In the genomic region with DNA sequence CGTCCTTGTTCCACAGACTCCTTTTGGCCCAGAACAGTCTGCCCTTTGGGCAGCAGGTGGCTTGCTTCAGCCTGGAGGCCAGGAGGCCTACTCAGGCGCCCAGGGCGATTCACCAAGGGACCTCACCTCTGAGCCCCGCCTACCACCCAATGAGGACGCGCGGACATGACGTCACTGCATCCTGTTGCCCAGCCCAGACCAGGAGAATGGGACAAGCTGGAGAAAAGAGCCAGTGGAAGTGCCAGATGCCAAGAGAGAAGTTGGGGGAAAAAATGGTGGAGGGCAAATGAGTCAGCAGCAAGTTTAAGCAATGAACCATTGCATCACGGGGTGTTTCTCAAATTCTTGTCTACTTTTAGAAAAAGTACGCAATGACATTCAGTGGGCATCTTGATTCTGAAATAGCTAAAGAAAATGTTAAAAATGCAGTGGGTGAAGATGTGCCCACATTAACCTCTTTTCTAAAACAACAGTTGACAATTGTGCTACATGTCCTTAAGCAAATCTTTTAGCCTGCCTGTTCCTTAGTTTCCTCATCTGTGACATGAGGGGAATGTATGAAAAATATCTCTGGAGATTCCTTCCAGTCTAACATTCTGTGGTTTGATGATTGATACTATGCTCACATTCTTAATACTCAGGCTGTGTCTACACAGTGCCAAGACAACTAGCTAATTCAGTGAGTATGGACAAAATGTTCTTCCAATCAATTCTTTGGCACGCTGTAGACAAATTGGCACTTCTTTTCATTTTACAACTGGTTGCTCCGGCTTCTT, we compare ENCODE assay signal across 1 cellular context.
TF ChIP-seq lines count a peak whose summit lies in the region.

No MANE protein-coding gene starts in this region.

TF ChIP-seq in IMR-90, 13 proteins besides CTCF, POLR2A, EP300 and RAD21:
- no peak for TF ChIP-seq CHD1 (IDR thresholded peaks at IDR 0.05; ENCODE audit: low read depth, low read length)
- TF ChIP-seq, protein P1, sequence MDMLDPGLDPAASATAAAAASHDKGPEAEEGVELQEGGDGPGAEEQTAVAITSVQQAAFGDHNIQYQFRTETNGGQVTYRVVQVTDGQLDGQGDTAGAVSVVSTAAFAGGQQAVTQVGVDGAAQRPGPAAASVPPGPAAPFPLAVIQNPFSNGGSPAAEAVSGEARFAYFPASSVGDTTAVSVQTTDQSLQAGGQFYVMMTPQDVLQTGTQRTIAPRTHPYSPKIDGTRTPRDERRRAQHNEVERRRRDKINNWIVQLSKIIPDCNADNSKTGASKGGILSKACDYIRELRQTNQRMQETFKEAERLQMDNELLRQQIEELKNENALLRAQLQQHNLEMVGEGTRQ (IDR thresholded peaks at IDR 0.05; ENCODE audit: low read depth, low read length) = no peak
- no peak for TF ChIP-seq BHLHE40 (IDR thresholded peaks at IDR 0.05; ENCODE audit: low read depth, low read length)
- TF ChIP-seq CEBPB (IDR thresholded peaks at IDR 0.05; ENCODE audit: low read depth, low read length) = peak; percentile 86
- TF ChIP-seq MAFK (IDR thresholded peaks at IDR 0.05; ENCODE audit: low read depth, low read length) = no peak
- TF ChIP-seq, protein P2, sequence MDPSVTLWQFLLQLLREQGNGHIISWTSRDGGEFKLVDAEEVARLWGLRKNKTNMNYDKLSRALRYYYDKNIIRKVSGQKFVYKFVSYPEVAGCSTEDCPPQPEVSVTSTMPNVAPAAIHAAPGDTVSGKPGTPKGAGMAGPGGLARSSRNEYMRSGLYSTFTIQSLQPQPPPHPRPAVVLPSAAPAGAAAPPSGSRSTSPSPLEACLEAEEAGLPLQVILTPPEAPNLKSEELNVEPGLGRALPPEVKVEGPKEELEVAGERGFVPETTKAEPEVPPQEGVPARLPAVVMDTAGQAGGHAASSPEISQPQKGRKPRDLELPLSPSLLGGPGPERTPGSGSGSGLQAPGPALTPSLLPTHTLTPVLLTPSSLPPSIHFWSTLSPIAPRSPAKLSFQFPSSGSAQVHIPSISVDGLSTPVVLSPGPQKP (IDR thresholded peaks at IDR 0.05; ENCODE audit: borderline replicate concordance, low read depth, low read length) = no peak
- TF ChIP-seq MXI1 (IDR thresholded peaks at IDR 0.05; ENCODE audit: borderline replicate concordance, low read depth, low read length) = no peak
- TF ChIP-seq RFX5 (IDR thresholded peaks at IDR 0.05; ENCODE audit: low read depth, low read length) = no peak
- TF ChIP-seq FOS (IDR thresholded peaks at IDR 0.05; ENCODE audit: low read depth, low read length) = peak; percentile 20; the same call in 1 of the 2 replicates
- no peak for TF ChIP-seq MAZ (IDR thresholded peaks at IDR 0.05; ENCODE audit: borderline replicate concordance, low read depth, low read length)
- TF ChIP-seq SMC3 (IDR thresholded peaks at IDR 0.05; ENCODE audit: low read depth, low read length) = no peak
- no peak for TF ChIP-seq RCOR1 (IDR thresholded peaks at IDR 0.05; ENCODE audit: insufficient replicate concordance, low read length)
- TF ChIP-seq NFE2L2 (IDR thresholded peaks at IDR 0.05; ENCODE audit: low read depth, low read length) = peak; percentile 22; the same call in 1 of the 2 replicates
TF ChIP-seq in IMR-90: peak in this region for 3.
